29 cellular contexts compared by ENCODE assay signal in the genomic region with DNA sequence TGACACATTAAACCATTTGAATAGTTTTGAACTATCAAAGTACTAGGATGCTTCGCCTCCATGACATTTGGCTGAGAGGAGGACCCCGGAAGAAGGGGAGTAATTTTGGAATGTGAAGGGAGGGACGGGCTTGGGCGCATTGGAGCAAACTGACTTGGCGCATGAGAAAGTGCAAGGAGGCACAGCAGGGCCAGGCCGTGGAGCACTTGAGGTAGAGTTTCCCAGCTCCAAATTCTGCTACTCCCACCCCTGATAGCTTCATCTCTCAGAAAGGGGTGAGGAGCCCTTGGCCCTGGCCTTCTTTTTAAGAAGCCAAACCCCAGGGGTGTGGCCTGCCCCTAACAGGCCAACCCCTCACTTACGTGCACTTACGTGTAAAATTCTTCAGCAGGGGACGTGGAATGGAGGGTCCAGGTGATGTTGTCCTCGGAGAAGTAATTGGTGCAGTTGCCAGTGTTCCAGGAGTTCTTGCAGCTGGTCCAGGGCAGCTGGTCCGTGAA. TPM values are rescaled to one million over a fixed set of nuclear protein-coding genes. Genes with fewer than 3 reads are reported as not detected.
"Had no signal": no experiment of that assay in that cellular context is flagged by ENCODE, and none has a peak within 500 bp of the region (broad histone marks: within the 10 kb centered on the region; RNA-seq: fewer than 3 reads in every experiment).

No MANE protein-coding gene starts in this region.

- H3K27ac Mint-ChIP-seq: nephron progenitor cell; progenitor cell of endocrine pancreas; stimulated activated effector memory CD8-positive, alpha-beta T cell treated with anti-CD3 and anti-CD28 coated beads, Interleukin-12 subunit alpha, Interleukin-12 subunit beta, amount 100 ng/mL, for 72 hours; stimulated activated naive B cell treated with anti-CD40 and anti-IgM and Interleukin-4, amounts not matched to agents 10 μg/mL and 1 μg/mL and 100 μg/mL, for 72 hours; stimulated activated naive CD8-positive, alpha-beta T cell treated with anti-CD3 and anti-CD28 coated beads, Interleukin-15, Interleukin-2, amounts not matched to agents 100 ng/mL and 50 ng/mL, for 24 hours had no signal

- H3K4me3 ChIP-seq: pancreas, psoas muscle, skin epidermis, smooth muscle cell, stomach, thoracic aorta, thyroid gland, tibial nerve, upper lobe of left lung, vagina had no signal

- DNase-seq: naive B cell; naive thymus-derived CD8-positive, alpha-beta T cell; nephron progenitor cell; nucleus accumbens; pancreas; right cardiac atrium; stimulated activated CD4-positive, alpha-beta T cell treated with anti-CD3 and anti-CD28 coated beads, Interleukin-15, amount 100 ng/mL, for 24 hours; stimulated activated CD4-positive, alpha-beta T cell treated with anti-CD3 and anti-CD28 coated beads, Interleukin-2, amount 100 ng/mL, for 24 hours; stimulated activated CD4-positive, alpha-beta T cell treated with anti-CD3 and anti-CD28 coated beads, Interleukin-2, amount 100 ng/mL, for 48 hours; stimulated activated CD4-positive, alpha-beta T cell treated with anti-CD3 and anti-CD28 coated beads, Interleukin-4, amount 100 ng/mL, for 24 hours; stimulated activated naive B cell treated with anti-CD40 and anti-IgM and Interleukin-4, amounts not matched to agents 10 μg/mL and 1 μg/mL and 100 μg/mL, for 72 hours; stimulated activated naive CD4-positive, alpha-beta T cell treated with Interleukin-2 at 50 U/mL for 16 hours; stomach; thyroid gland; trophoblast cell; upper lobe of left lung had no signal

- H3K9me3 Mint-ChIP-seq: naive thymus-derived CD8-positive, alpha-beta T cell; natural killer cell treated with Interleukin-12 subunit alpha and Interleukin-12 subunit beta and Interleukin-15 and Interleukin-18, amount 100 ng/mL, for 72 hours; nephron progenitor cell; neural crest cell; stimulated activated effector memory CD8-positive, alpha-beta T cell treated with anti-CD3 and anti-CD28 coated beads, Interleukin-12 subunit alpha, Interleukin-12 subunit beta, amount 100 ng/mL, for 72 hours; stimulated activated naive CD8-positive, alpha-beta T cell treated with anti-CD3 and anti-CD28 coated beads, Interleukin-15, Interleukin-2, amounts not matched to agents 100 ng/mL and 50 ng/mL, for 24 hours had no signal

- H3K4me1 ChIP-seq: pancreas, psoas muscle, stomach, thyroid gland, tibial nerve, upper lobe of left lung, vagina had no signal

- H3K4me3 Mint-ChIP-seq: naive B cell; natural killer cell treated with Interleukin-12 subunit alpha and Interleukin-12 subunit beta and Interleukin-15 and Interleukin-18, amount 100 ng/mL, for 72 hours; nephron progenitor cell; neural crest cell; stimulated activated effector memory CD8-positive, alpha-beta T cell treated with anti-CD3 and anti-CD28 coated beads, Interleukin-12 subunit alpha, Interleukin-12 subunit beta, amount 100 ng/mL, for 72 hours; stimulated activated naive B cell treated with anti-CD40 and anti-IgM and Interleukin-4, amounts not matched to agents 10 μg/mL and 1 μg/mL and 100 μg/mL, for 72 hours; stimulated activated naive CD8-positive, alpha-beta T cell treated with anti-CD3 and anti-CD28 coated beads, Interleukin-15, Interleukin-2, amounts not matched to agents 100 ng/mL and 50 ng/mL, for 24 hours had no signal

- H3K36me3 ChIP-seq: neutrophil, pancreas, stomach, thoracic aorta, thyroid gland, tibial nerve, vagina had no signal

- H3K27me3 Mint-ChIP-seq: natural killer cell treated with Interleukin-12 subunit alpha and Interleukin-12 subunit beta and Interleukin-15 and Interleukin-18, amount 100 ng/mL, for 72 hours; stimulated activated naive CD8-positive, alpha-beta T cell treated with anti-CD3 and anti-CD28 coated beads, Interleukin-15, Interleukin-2, amounts not matched to agents 100 ng/mL and 50 ng/mL, for 24 hours had no signal

- H3K27me3 ChIP-seq: pancreas, stomach, thyroid gland, tibial nerve, upper lobe of left lung, vagina had no signal

- ATAC-seq: naive thymus-derived CD8-positive, alpha-beta T cell; natural killer cell treated with Interleukin-12 subunit alpha and Interleukin-12 subunit beta and Interleukin-15 and Interleukin-18, amount 100 ng/mL, for 72 hours; pancreas; psoas muscle; right cardiac atrium; sciatic nerve; stimulated activated effector memory CD8-positive, alpha-beta T cell treated with anti-CD3 and anti-CD28 coated beads, Interleukin-12 subunit alpha, Interleukin-12 subunit beta, amount 100 ng/mL, for 72 hours; stimulated activated naive B cell treated with anti-CD40 and anti-IgM and Interleukin-4, amounts not matched to agents 10 μg/mL and 1 μg/mL and 100 μg/mL, for 72 hours had no signal

- H3K9me3 ChIP-seq: neutrophil, pancreas, psoas muscle, stomach, thoracic aorta, thyroid gland, tibial nerve, upper lobe of left lung, vagina had no signal

- FAIRE-seq: pancreas had no signal

- H3K36me3 Mint-ChIP-seq: naive B cell; naive thymus-derived CD8-positive, alpha-beta T cell; natural killer cell treated with Interleukin-12 subunit alpha and Interleukin-12 subunit beta and Interleukin-15 and Interleukin-18, amount 100 ng/mL, for 72 hours; stimulated activated effector memory CD8-positive, alpha-beta T cell treated with anti-CD3 and anti-CD28 coated beads, Interleukin-12 subunit alpha, Interleukin-12 subunit beta, amount 100 ng/mL, for 72 hours had no signal

- H3K4me1 Mint-ChIP-seq: naive B cell; naive thymus-derived CD8-positive, alpha-beta T cell; stimulated activated effector memory CD8-positive, alpha-beta T cell treated with anti-CD3 and anti-CD28 coated beads, Interleukin-12 subunit alpha, Interleukin-12 subunit beta, amount 100 ng/mL, for 72 hours had no signal

- H3K27ac ChIP-seq: neutrophil, pancreas, psoas muscle, skin epidermis, stomach, thoracic aorta, thyroid gland, tibial nerve, upper lobe of left lung, vagina had no signal

RNA-seq across cellular contexts. Expression of a gene that starts 17.7 kb away (rescaled TPM):
- total RNA-seq: naive thymus-derived CD8-positive, alpha-beta T cell; neural crest cell; psoas muscle had no signal
